ENCODE assay signal across 26 cellular contexts in genomic region chr11:16043617-16044016, GRCh38.
"Had no signal": no experiment of that assay in that cellular context is flagged by ENCODE, and none has a peak within 500 bp of the region (broad histone marks: within the 10 kb centered on the region; RNA-seq: fewer than 3 reads in every experiment).

No MANE protein-coding gene starts in this region.

- DNase-seq: activated B cell treated with CpG ODN at 0.5 μM for 24 hours; activated CD4-positive, alpha-beta T cell treated with anti-CD3 and anti-CD28 coated beads for 1 hour; activated CD4-positive, alpha-beta T cell treated with anti-CD3 and anti-CD28 coated beads, Interleukin-2, amount 10 ng/mL, durations not matched to agents 24 days and 14 days; activated CD4-positive, alpha-beta T cell treated with anti-CD3 and anti-CD28 coated beads, Interleukin-2, amount 50 U/mL, for 48 hours; activated CD8-positive, alpha-beta memory T cell treated with anti-CD3 and anti-CD28 coated beads for 24 hours; activated effector memory CD4-positive, alpha-beta T cell treated with anti-CD3 and anti-CD28 coated beads, Interleukin-2, amount 50 U/mL, for 16 hours; activated naive CD4-positive, alpha-beta T cell treated with Interleukin-2 at 50 U/mL for 16 hours; activated naive CD8-positive, alpha-beta T cell treated with anti-CD3 and anti-CD28 coated beads, Interleukin-2, amount 50 U/mL, for 24 hours; activated T-cell treated with anti-CD3 and anti-CD28 coated beads, Interleukin-2, amount 50 U/mL, for 4 hours; Kasumi-1; KBM-7; NCI-H1092; NCI-H1417; NCI-H2107; NCI-H2171 treated with DMSO at 0.1 percent for 48 hours; NCI-H345; NCI-H510A; NCI-H526 treated with DMSO at 0.1 percent for 48 hours; PC-3; SIG-M5; T-cell; T-helper 2 cell; T1000 had no signal

- H3K27ac ChIP-seq: cardiac muscle cell had no signal

- H3K9me3 Mint-ChIP-seq: activated B cell treated with CpG ODN at 0.5 μM for 24 hours; activated CD4-positive, alpha-beta T cell treated with anti-CD3 and anti-CD28 coated beads, Interleukin-2, amount 10 ng/mL, durations not matched to agents 24 days and 14 days; activated naive CD8-positive, alpha-beta T cell treated with anti-CD3 and anti-CD28 coated beads, Interleukin-2, amount 50 U/mL, for 24 hours; activated T-cell treated with anti-CD3 and anti-CD28 coated beads, Interleukin-2, amount 50 U/mL, for 4 hours; brain had no signal

- ATAC-seq: activated naive CD4-positive, alpha-beta T cell treated with anti-CD3 and anti-CD28 coated beads, Interleukin-2, amount 50 U/mL, for 72 hours; activated naive CD8-positive, alpha-beta T cell treated with anti-CD3 and anti-CD28 coated beads, Interleukin-2, amount 50 U/mL, for 24 hours; activated T-cell treated with anti-CD3 and anti-CD28 coated beads, Interleukin-2, amount 50 U/mL, for 4 hours; PC-3; T-cell had no signal

- H3K4me1 Mint-ChIP-seq: activated B cell treated with CpG ODN at 0.5 μM for 24 hours; activated CD4-positive, alpha-beta T cell treated with anti-CD3 and anti-CD28 coated beads, Interleukin-2, amount 10 ng/mL, durations not matched to agents 24 days and 14 days; activated naive CD8-positive, alpha-beta T cell treated with anti-CD3 and anti-CD28 coated beads, Interleukin-2, amount 50 U/mL, for 24 hours; T-cell had no signal

- H3K4me3 Mint-ChIP-seq: activated B cell treated with CpG ODN at 0.5 μM for 24 hours; activated CD4-positive, alpha-beta T cell treated with anti-CD3 and anti-CD28 coated beads, Interleukin-2, amount 10 ng/mL, durations not matched to agents 24 days and 14 days; activated naive CD8-positive, alpha-beta T cell treated with anti-CD3 and anti-CD28 coated beads, Interleukin-2, amount 50 U/mL, for 24 hours; activated T-cell treated with anti-CD3 and anti-CD28 coated beads, Interleukin-2, amount 50 U/mL, for 4 hours; brain; T-cell had no signal

- H3K36me3 ChIP-seq: cardiac muscle cell had no signal

- H3K27me3 ChIP-seq: cardiac muscle cell had no signal

- H3K4me3 ChIP-seq: cardiac muscle cell had no signal

- H3K36me3 Mint-ChIP-seq: activated naive CD4-positive, alpha-beta T cell treated with anti-CD3 and anti-CD28 coated beads, Interleukin-2, amount 50 U/mL, for 72 hours; T-cell had no signal

- H3K27me3 Mint-ChIP-seq: activated B cell treated with CpG ODN at 0.5 μM for 24 hours; activated CD4-positive, alpha-beta T cell treated with anti-CD3 and anti-CD28 coated beads, Interleukin-2, amount 10 ng/mL, durations not matched to agents 24 days and 14 days; activated naive CD8-positive, alpha-beta T cell treated with anti-CD3 and anti-CD28 coated beads, Interleukin-2, amount 50 U/mL, for 24 hours; brain; T-cell had no signal

- H3K27ac Mint-ChIP-seq: activated B cell treated with CpG ODN at 0.5 μM for 24 hours; activated CD4-positive, alpha-beta T cell treated with anti-CD3 and anti-CD28 coated beads, Interleukin-2, amount 10 ng/mL, durations not matched to agents 24 days and 14 days; activated naive CD4-positive, alpha-beta T cell treated with anti-CD3 and anti-CD28 coated beads, Interleukin-2, amount 50 U/mL, for 72 hours; activated naive CD8-positive, alpha-beta T cell treated with anti-CD3 and anti-CD28 coated beads, Interleukin-2, amount 50 U/mL, for 24 hours; T-cell had no signal
